ENCODE assay signal across 30 cellular contexts in genomic region chr1:168567007-168567406, GRCh38. TPM values are rescaled to one million over a fixed set of nuclear protein-coding genes. Genes with fewer than 3 reads are reported as not detected.
"Had no signal": no experiment of that assay in that cellular context is flagged by ENCODE, and none has a peak within 500 bp of the region (broad histone marks: within the 10 kb centered on the region; RNA-seq: fewer than 3 reads in every experiment).

No MANE protein-coding gene starts in this region.

- H3K4me1 ChIP-seq: adrenal gland, body of pancreas, esophagus squamous epithelium, heart right ventricle, lower lobe of right lung, right atrium auricular region, testis, transverse colon had no signal

- H3K9me3 Mint-ChIP-seq: activated CD4-positive, alpha-beta memory T cell treated with anti-CD3 and anti-CD28 coated beads for 36 hours; activated naive CD4-positive, alpha-beta T cell treated with anti-CD3 and anti-CD28 coated beads for 36 hours; stimulated activated naive B cell treated with anti-CD40 and anti-IgM and Interleukin-4, amounts not matched to agents 10 μg/mL and 1 μg/mL and 100 μg/mL, for 72 hours had no signal

- ATAC-seq: body of pancreas; heart right ventricle; lower lobe of right lung; naive thymus-derived CD8-positive, alpha-beta T cell; stimulated activated naive B cell treated with anti-CD40 and anti-IgM and Interleukin-4, amounts not matched to agents 10 μg/mL and 1 μg/mL and 100 μg/mL, for 72 hours had no signal

- H3K9me3 ChIP-seq: adrenal gland, body of pancreas, esophagus squamous epithelium, heart right ventricle, lower lobe of right lung, right atrium auricular region, testis, transverse colon had no signal

- H3K4me3 ChIP-seq: adrenal gland, body of pancreas, esophagus squamous epithelium, heart right ventricle, lower lobe of right lung, right atrium auricular region, testis, transverse colon had no signal

- H3K27ac ChIP-seq: adrenal gland, body of pancreas, esophagus squamous epithelium, heart right ventricle, lower lobe of right lung, right atrium auricular region, testis, transverse colon, VCaP had no signal

- H3K36me3 Mint-ChIP-seq: activated CD4-positive, alpha-beta memory T cell treated with anti-CD3 and anti-CD28 coated beads for 36 hours; activated naive CD8-positive, alpha-beta T cell treated with anti-CD3 and anti-CD28 coated beads for 36 hours; stimulated activated naive B cell treated with anti-CD40 and anti-IgM and Interleukin-4, amounts not matched to agents 10 μg/mL and 1 μg/mL and 100 μg/mL, for 72 hours had no signal

- H3K27me3 Mint-ChIP-seq: activated naive CD8-positive, alpha-beta T cell treated with anti-CD3 and anti-CD28 coated beads for 36 hours; naive thymus-derived CD8-positive, alpha-beta T cell had no signal

- H3K4me3 Mint-ChIP-seq: activated CD4-positive, alpha-beta memory T cell treated with anti-CD3 and anti-CD28 coated beads for 36 hours; activated CD4-positive, alpha-beta T cell treated with anti-CD3 and anti-CD28 coated beads, Interleukin-2, amount 10 ng/mL, durations not matched to agents 24 days and 14 days; activated naive CD4-positive, alpha-beta T cell treated with anti-CD3 and anti-CD28 coated beads for 36 hours; activated naive CD8-positive, alpha-beta T cell treated with anti-CD3 and anti-CD28 coated beads for 36 hours; activated T-helper 1 cell treated with anti-CD3 and anti-CD28 coated beads, Interleukin-12 subunit alpha, Interleukin-12 subunit beta, Interleukin-2, Interleukin-4 antibody, amounts not matched to agents 30 ng/mL and 10 ng/mL and 1 ng/mL, durations not matched to agents 14 hours and 24 hours and 36 hours; naive thymus-derived CD8-positive, alpha-beta T cell; stimulated activated naive B cell treated with anti-CD40 and anti-IgM and Interleukin-4, amounts not matched to agents 10 μg/mL and 1 μg/mL and 100 μg/mL, for 72 hours had no signal

- H3K36me3 ChIP-seq: adrenal gland, esophagus squamous epithelium, heart right ventricle, lower lobe of right lung, right atrium auricular region, transverse colon had no signal

- H3K27ac Mint-ChIP-seq: activated CD4-positive, alpha-beta memory T cell treated with anti-CD3 and anti-CD28 coated beads for 36 hours; activated CD4-positive, alpha-beta T cell treated with anti-CD3 and anti-CD28 coated beads, Interleukin-2, amount 10 ng/mL, durations not matched to agents 24 days and 14 days; activated naive CD4-positive, alpha-beta T cell treated with anti-CD3 and anti-CD28 coated beads for 36 hours; activated naive CD8-positive, alpha-beta T cell treated with anti-CD3 and anti-CD28 coated beads for 36 hours; activated T-helper 1 cell treated with anti-CD3 and anti-CD28 coated beads, Interleukin-12 subunit alpha, Interleukin-12 subunit beta, Interleukin-2, Interleukin-4 antibody, amounts not matched to agents 30 ng/mL and 10 ng/mL and 1 ng/mL, durations not matched to agents 14 hours and 24 hours and 36 hours; naive thymus-derived CD8-positive, alpha-beta T cell; stimulated activated naive B cell treated with anti-CD40 and anti-IgM and Interleukin-4, amounts not matched to agents 10 μg/mL and 1 μg/mL and 100 μg/mL, for 72 hours had no signal

- H3K27me3 ChIP-seq: adrenal gland, body of pancreas, heart right ventricle, right atrium auricular region, testis, transverse colon had no signal

- DNase-seq: activated CD4-positive, alpha-beta memory T cell treated with anti-CD3 and anti-CD28 coated beads for 36 hours; activated CD4-positive, alpha-beta T cell treated with anti-CD3 and anti-CD28 coated beads, Interleukin-2, amount 10 ng/mL, durations not matched to agents 24 days and 14 days; activated CD8-positive, alpha-beta memory T cell treated with anti-CD3 and anti-CD28 coated beads, Interleukin-2, amount 50 U/mL, for 4 hours; activated effector memory CD4-positive, alpha-beta T cell treated with anti-CD3 and anti-CD28 coated beads, Interleukin-2, amount 50 U/mL, for 16 hours; activated naive CD4-positive, alpha-beta T cell treated with anti-CD3 and anti-CD28 coated beads for 36 hours; activated naive CD8-positive, alpha-beta T cell treated with anti-CD3 and anti-CD28 coated beads for 36 hours; activated T-cell treated with anti-CD3 and anti-CD28 coated beads, Interleukin-2, amount 50 U/mL, for 1 hour; adrenal gland; aorta; body of pancreas; dermis blood vessel endothelial cell; effector CD4-positive, alpha-beta T cell; esophagus squamous epithelium; foreskin melanocyte; heart right ventricle; lower lobe of right lung; mesenchymal stem cell; naive thymus-derived CD8-positive, alpha-beta T cell; stimulated activated CD4-positive, alpha-beta T cell treated with anti-CD3 and anti-CD28 coated beads, Interleukin-15, amount 100 ng/mL, for 24 hours; stimulated activated CD4-positive, alpha-beta T cell treated with anti-CD3 and anti-CD28 coated beads, Interleukin-2, amount 100 ng/mL, for 24 hours; stimulated activated naive B cell treated with anti-CD40 and anti-IgM and Interleukin-4, amounts not matched to agents 10 μg/mL and 1 μg/mL and 100 μg/mL, for 72 hours; testis; transverse colon had no signal

RNA-seq across cellular contexts. Expression of gene XCL1, which starts 9.4 kb away (rescaled TPM):
- total RNA-seq: activated naive CD4-positive, alpha-beta T cell treated with anti-CD3 and anti-CD28 coated beads for 36 hours; body of pancreas; dermis blood vessel endothelial cell; glomerular endothelial cell; kidney epithelial cell; pulmonary artery endothelial cell; testis had no signal

RNA-seq across cellular contexts. Expression of gene XCL2, which starts 23.2 kb away (rescaled TPM):
- total RNA-seq: activated naive CD4-positive, alpha-beta T cell treated with anti-CD3 and anti-CD28 coated beads for 36 hours; body of pancreas; dermis blood vessel endothelial cell; glomerular endothelial cell; kidney epithelial cell; left lobe of liver; naive thymus-derived CD8-positive, alpha-beta T cell; pulmonary artery endothelial cell; right atrium auricular region; testis had no signal
